In genomic region chr16:4957720-4958509, GRCh38 we compare ENCODE assay signal across 8 cellular contexts. TPM values are rescaled to one million over a fixed set of nuclear protein-coding genes. Genes with fewer than 3 reads are reported as not detected.
DNase-seq lines count a peak whose midpoint lies in the region; ATAC-seq and TF ChIP-seq lines count a peak whose summit lies in the region.

Gene SEC14L5, plus strand, starts transcription at chr16:4958330. Its CDS starts 994 bp downstream, at chr16:4959324.

- H3K4me1 Mint-ChIP-seq in activated CD8-positive, alpha-beta T cell treated with anti-CD3 and anti-CD28 coated beads for 36 hours (ENCODE audit: low read depth), result peaks cover 16% of the 10 kb centered on the region

- CTCF ChIA-PET in activated CD8-positive, alpha-beta T cell treated with anti-CD3 and anti-CD28 coated beads for 36 hours (lab: Charles Lee), result no interaction called here

- peak; percentile 100 for DNase-seq in AG08395 (ENCODE audit: low spot score)
- DNase-seq in GM19238 (ENCODE audit: insufficient read length, low spot score), result peak; percentile 93
- peak; percentile 100 for DNase-seq in NCI-H82 (lab: John Stamatoyannopoulos, UW)
- peak; percentile 96 for DNase-seq in activated CD8-positive, alpha-beta T cell treated with anti-CD3 and anti-CD28 coated beads for 36 hours
- DNase-seq in ecto neural progenitor cell (ENCODE audit: low spot score), result peak; percentile 99
- peak; percentile 98 to 100 (median 100) for DNase-seq in right lobe of liver
- peak; percentile 94 to 95 for DNase-seq in stimulated activated CD4-positive, alpha-beta T cell treated with anti-CD3 and anti-CD28 coated beads, Interleukin-2, amount 100 ng/mL, for 48 hours

- H3K4me3 Mint-ChIP-seq in activated CD8-positive, alpha-beta T cell treated with anti-CD3 and anti-CD28 coated beads for 36 hours, result peak within 1 kb of the TSS; percentile 76

- peak; percentile 69 for TF ChIP-seq POLR2A in right lobe of liver (IDR thresholded peaks at IDR 0.05)

- no peaks in the 10 kb centered on the region for H3K9me3 ChIP-seq in right lobe of liver

- H3K27ac ChIP-seq in right lobe of liver, result peak within 1 kb of the TSS in 2 of 3 donors; percentile 45 to 72

- H3K9me3 Mint-ChIP-seq in activated CD8-positive, alpha-beta T cell treated with anti-CD3 and anti-CD28 coated beads for 36 hours, result no peaks in the 10 kb centered on the region

- H3K27me3 Mint-ChIP-seq in activated CD8-positive, alpha-beta T cell treated with anti-CD3 and anti-CD28 coated beads for 36 hours, result peaks cover 39% of the 10 kb centered on the region

- H3K27me3 ChIP-seq in right lobe of liver, result no peaks in the 10 kb centered on the region

- no peaks in the 10 kb centered on the region for H3K36me3 ChIP-seq in right lobe of liver

- ATAC-seq in HG03521 (IDR thresholded peaks at IDR 0.05; ENCODE audit: unreplicated experiment) (peak; percentile 60), right lobe of liver (peak; percentile 90 to 95 (median 94))
- peak; percentile 98 for ATAC-seq in activated CD8-positive, alpha-beta T cell treated with anti-CD3 and anti-CD28 coated beads for 36 hours

- peaks cover 0 to 18% (median 4%) of the 10 kb centered on the region in 4 donors for H3K4me1 ChIP-seq in right lobe of liver

- no peak within 1 kb of the TSS for H3K27ac Mint-ChIP-seq in activated CD8-positive, alpha-beta T cell treated with anti-CD3 and anti-CD28 coated beads for 36 hours

- 2% methylated on average over 25 of the region's 56 CpGs for WGBS in right lobe of liver (ENCODE audit: insufficient coverage, low coverage, low lambda C conversion rate, missing lambda C conversion rate)

- no peaks in the 10 kb centered on the region for H3K36me3 Mint-ChIP-seq in activated CD8-positive, alpha-beta T cell treated with anti-CD3 and anti-CD28 coated beads for 36 hours (ENCODE audit: low read depth)

- H3K4me3 ChIP-seq in right lobe of liver, result peak within 1 kb of the TSS; percentile 22 to 59 (median 46)

- POLR2A ChIA-PET in activated CD8-positive, alpha-beta T cell treated with anti-CD3 and anti-CD28 coated beads for 36 hours (lab: Charles Lee), result interaction anchor here (1.0 to 1.2 kb wide), 2 partner anchors 12 to 86 kb away, joined by 3 read pairs; no protein-coding TSS in a partner anchor

- intact Hi-C loops in activated CD8-positive, alpha-beta T cell treated with anti-CD3 and anti-CD28 coated beads for 36 hours (cut with micrococcal nuclease), result no loop called here
- intact Hi-C loops in right lobe of liver (cut with DNase I), result loop anchor here in 1 of 2 donors (10.0 kb wide), 1 partner anchor 223 kb away; the partner anchor contains the start of genes ANKS3 and DNAAF8

- no peak for TF ChIP-seq CTCF in activated CD8-positive, alpha-beta T cell treated with anti-CD3 and anti-CD28 coated beads for 36 hours (IDR thresholded peaks at IDR 0.05)
- peak in 1 of 4 donors; percentile 5 for TF ChIP-seq CTCF in right lobe of liver (IDR thresholded peaks at IDR 0.05)

RNA-seq across cellular contexts. Expression of gene SEC14L5, which starts in this region (rescaled TPM):
- under 1 TPM in 1 of 2 experiments, not detected in 1; 0.07 TPM for total RNA-seq in activated CD8-positive, alpha-beta T cell treated with anti-CD3 and anti-CD28 coated beads for 36 hours
- 1 to 10 TPM in 1 of 6 experiments, under 1 TPM in 4, not detected in 1; 0.09 to 1.1 (median 0.60) TPM for total RNA-seq in right lobe of liver

Comparison
In these comparisons a context has a peak if more than half of its experiments do, and no peak if none do; other contexts are left out.
1. Peak in every context shown above with its lines: DNase-seq, ATAC-seq, H3K4me3 ChIP-seq and H3K27ac ChIP-seq.
2. Peak in DNase-seq and ATAC-seq in activated CD8-positive, alpha-beta T cell treated with anti-CD3 and anti-CD28 coated beads for 36 hours; RNA of the gene not detected or under 1 TPM.